Comparison of ENCODE assay signal across 2 cellular contexts in the genomic region with DNA sequence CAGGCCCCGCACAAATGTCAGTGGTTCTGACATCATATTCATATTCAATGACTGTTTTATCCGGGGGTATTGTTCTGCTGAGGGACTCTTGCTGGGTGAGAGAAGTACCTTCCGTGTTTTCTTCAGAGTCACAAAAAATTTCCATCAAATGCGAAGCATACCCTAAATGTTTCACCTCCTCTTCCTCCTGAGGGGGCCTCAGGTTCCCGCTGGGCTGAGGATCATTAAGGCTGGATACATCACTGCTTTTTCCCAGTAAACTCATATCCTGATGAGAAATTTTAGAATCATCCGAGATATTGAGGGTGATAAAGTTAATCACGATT.
TF ChIP-seq lines count a peak whose summit lies in the region.

No MANE protein-coding gene starts in this region.

TF ChIP-seq in HCT116, 20 proteins besides CTCF, POLR2A, EP300 and RAD21:
- TF ChIP-seq SIN3A (IDR thresholded peaks at IDR 0.05; ENCODE audit: low read depth) = no peak
- no peak for TF ChIP-seq POLR2AphosphoS5 (IDR thresholded peaks at IDR 0.05; ENCODE audit: low read depth, low read length)

TF ChIP-seq in H1, 55 proteins besides CTCF, POLR2A, EP300 and RAD21:
- TF ChIP-seq NANOG (IDR thresholded peaks at IDR 0.05; ENCODE audit: insufficient read depth, low read depth, low read length, poor library complexity, severe bottlenecking) (no peak), SAP30 (IDR thresholded peaks at IDR 0.05; ENCODE audit: insufficient read depth, insufficient replicate concordance, low read length) (no peak)
